ENCODE assay signal across 2 cellular contexts in the genomic region with DNA sequence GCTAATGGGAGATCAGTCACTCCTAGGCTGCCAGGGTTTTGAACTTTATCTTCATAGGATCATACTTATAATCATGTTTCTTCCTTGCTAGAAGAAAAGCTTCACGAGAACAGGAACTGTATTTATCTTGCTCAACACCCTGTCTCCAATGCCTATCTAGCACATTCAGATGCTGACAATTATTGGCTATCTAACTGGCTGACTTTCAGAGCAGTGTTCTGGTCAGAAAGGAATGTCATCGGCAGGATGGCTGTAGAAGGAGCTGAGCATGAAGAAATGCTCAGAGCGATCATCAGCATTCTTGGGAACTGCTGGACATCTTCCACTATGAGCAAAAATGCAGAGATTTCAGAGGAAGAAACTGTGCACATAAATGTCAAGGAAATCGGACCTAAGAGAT.
A peak's percentile ranks its signal among the peaks of the same experiment; 100 is the strongest.
TF ChIP-seq lines count a peak whose summit lies in the region.

No MANE protein-coding gene starts in this region.

TF ChIP-seq in IMR-90, 13 proteins besides CTCF, POLR2A, EP300 and RAD21:
- no peak for TF ChIP-seq MXI1 (IDR thresholded peaks at IDR 0.05; ENCODE audit: borderline replicate concordance, low read depth, low read length)
- TF ChIP-seq MAZ (IDR thresholded peaks at IDR 0.05; ENCODE audit: borderline replicate concordance, low read depth, low read length) = no peak
- TF ChIP-seq, protein P1, sequence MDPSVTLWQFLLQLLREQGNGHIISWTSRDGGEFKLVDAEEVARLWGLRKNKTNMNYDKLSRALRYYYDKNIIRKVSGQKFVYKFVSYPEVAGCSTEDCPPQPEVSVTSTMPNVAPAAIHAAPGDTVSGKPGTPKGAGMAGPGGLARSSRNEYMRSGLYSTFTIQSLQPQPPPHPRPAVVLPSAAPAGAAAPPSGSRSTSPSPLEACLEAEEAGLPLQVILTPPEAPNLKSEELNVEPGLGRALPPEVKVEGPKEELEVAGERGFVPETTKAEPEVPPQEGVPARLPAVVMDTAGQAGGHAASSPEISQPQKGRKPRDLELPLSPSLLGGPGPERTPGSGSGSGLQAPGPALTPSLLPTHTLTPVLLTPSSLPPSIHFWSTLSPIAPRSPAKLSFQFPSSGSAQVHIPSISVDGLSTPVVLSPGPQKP (IDR thresholded peaks at IDR 0.05; ENCODE audit: borderline replicate concordance, low read depth, low read length) = no peak
- TF ChIP-seq RFX5 (IDR thresholded peaks at IDR 0.05; ENCODE audit: low read depth, low read length) = no peak
- no peak for TF ChIP-seq CHD1 (IDR thresholded peaks at IDR 0.05; ENCODE audit: low read depth, low read length)
- no peak for TF ChIP-seq CEBPB (IDR thresholded peaks at IDR 0.05; ENCODE audit: low read depth, low read length)
- no peak for TF ChIP-seq MAFK (IDR thresholded peaks at IDR 0.05; ENCODE audit: low read depth, low read length)

TF ChIP-seq in K562, 482 proteins besides CTCF, POLR2A, EP300 and RAD21:
- no peak for TF ChIP-seq POLR3A (IDR thresholded peaks at IDR 0.05; ENCODE audit: borderline replicate concordance, extremely low read depth, insufficient read depth, insufficient read length)
- peak; percentile 83 for TF ChIP-seq ZNF311 (CRISPR knock-in tag; IDR thresholded peaks at IDR 0.05)
